Comparison of ENCODE assay signal across 19 cellular contexts in the genomic region with DNA sequence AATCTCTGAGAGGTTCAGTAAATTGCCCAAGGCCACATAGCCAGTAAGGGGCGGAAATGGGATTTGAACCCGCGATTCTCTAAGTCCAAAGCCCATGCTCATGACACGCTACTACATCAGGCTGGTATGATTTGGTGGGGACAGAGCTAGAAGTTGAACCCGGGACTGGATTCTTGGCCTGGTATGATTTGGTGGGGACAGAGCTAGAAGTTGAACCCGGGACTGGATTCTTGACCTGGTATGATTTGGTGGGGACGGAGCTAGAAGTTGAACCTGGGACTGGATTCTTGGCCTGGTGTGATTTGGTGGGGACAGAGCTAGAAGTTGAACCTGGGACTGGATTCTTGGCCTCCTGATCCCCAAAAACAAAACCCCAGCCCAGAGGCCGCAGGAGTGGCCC.
"Had no signal": no experiment of that assay in that cellular context is flagged by ENCODE, and none has a peak within 500 bp of the region (broad histone marks: within the 10 kb centered on the region; RNA-seq: fewer than 3 reads in every experiment).

No MANE protein-coding gene starts in this region.

- DNase-seq: cerebellar nuclear complex; effector CD8-positive, alpha-beta T cell; foreskin keratinocyte; heart left ventricle; kidney; midbrain; naive thymus-derived CD4-positive, alpha-beta T cell; right lobe of liver; small intestine; stimulated activated CD4-positive, alpha-beta T cell treated with anti-CD3 and anti-CD28 coated beads, Interleukin-15, amount 100 ng/mL, for 24 hours; stimulated activated CD4-positive, alpha-beta T cell treated with anti-CD3 and anti-CD28 coated beads, Interleukin-2, amount 100 ng/mL, for 48 hours; stimulated activated naive CD4-positive, alpha-beta T cell; stomach; tibial artery had no signal

- H3K36me3 Mint-ChIP-seq: memory B cell; naive thymus-derived CD4-positive, alpha-beta T cell; type B pancreatic cell had no signal

- ATAC-seq: foreskin keratinocyte; gastroesophageal sphincter; heart left ventricle; left lobe of liver; naive thymus-derived CD4-positive, alpha-beta T cell; right lobe of liver had no signal

- H3K27me3 Mint-ChIP-seq: progenitor cell of endocrine pancreas, type B pancreatic cell had no signal

- H3K9me3 Mint-ChIP-seq: memory B cell; naive thymus-derived CD4-positive, alpha-beta T cell; type B pancreatic cell had no signal

- H3K4me3 Mint-ChIP-seq: memory B cell; naive thymus-derived CD4-positive, alpha-beta T cell; type B pancreatic cell had no signal

- H3K27ac Mint-ChIP-seq: memory B cell; naive thymus-derived CD4-positive, alpha-beta T cell; progenitor cell of endocrine pancreas; type B pancreatic cell had no signal
